ENCODE assay signal across 10 cellular contexts in the genomic region with DNA sequence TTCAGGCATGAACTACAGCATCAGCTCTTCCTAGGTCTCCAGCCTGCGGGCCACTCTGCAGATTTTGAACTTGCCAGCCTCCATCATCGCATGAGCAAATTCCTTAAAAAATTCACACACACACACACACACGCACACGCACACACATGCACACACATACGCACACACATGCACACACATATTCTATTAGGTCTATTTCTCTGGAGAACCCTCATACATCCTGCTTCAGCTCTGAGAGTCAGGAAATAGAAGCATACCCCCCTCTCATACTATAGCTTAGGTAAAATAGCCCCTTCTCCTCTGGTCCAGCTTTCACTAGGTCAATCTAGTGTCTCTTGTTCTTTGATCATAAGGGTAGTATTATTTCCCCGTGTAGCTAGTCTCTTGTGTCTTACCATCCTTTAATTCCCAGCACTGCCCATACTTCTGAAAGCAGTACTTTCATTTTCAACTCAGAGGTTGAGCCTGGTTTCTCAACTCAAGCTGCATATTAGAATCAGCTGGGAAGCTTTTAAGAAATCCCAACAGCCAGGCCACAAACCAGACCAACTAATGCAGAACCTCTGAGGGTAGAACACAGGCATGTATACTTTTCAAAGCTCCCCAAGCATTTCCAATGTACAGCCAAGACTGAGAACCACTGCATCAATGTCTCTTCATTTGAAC. TPM values are rescaled to one million over a fixed set of nuclear protein-coding genes. Genes with fewer than 3 reads are reported as not detected.
A peak's percentile ranks its signal among the peaks of the same experiment; 100 is the strongest.
DNase-seq lines count a peak whose midpoint lies in the region; ATAC-seq and TF ChIP-seq lines count a peak whose summit lies in the region.
"Had no signal": no experiment of that assay in that cellular context is flagged by ENCODE, and none has a peak within 500 bp of the region (broad histone marks: within the 10 kb centered on the region; RNA-seq: fewer than 3 reads in every experiment).

No MANE protein-coding gene starts in this region.

- H3K4me1 ChIP-seq in ascending aorta = peaks cover 0 to 4% of the 10 kb centered on the region in 2 donors

- TF ChIP-seq CTCF in AG10803 (conservative IDR thresholded peaks at IDR 0.05; ENCODE audit: low read length) = no peak
- TF ChIP-seq CTCF in ascending aorta (IDR thresholded peaks at IDR 0.05) = no peak
- no peak for TF ChIP-seq CTCF in WERI-Rb-1 (IDR thresholded peaks at IDR 0.05; ENCODE audit: low read depth, low read length)

- DNase-seq in AG10803 (ENCODE audit: low read depth) (peak; percentile 79), dedifferentiated amniotic fluid mesenchymal stem cell (ENCODE audit: extremely low spot score) (peak; percentile 60), NCI-H526 (lab: John Stamatoyannopoulos, UW) (no peak), occipital lobe (lab: John Stamatoyannopoulos, UW) (no peak), ascending aorta (ENCODE audit: low spot score in 2 of 2) (no peak), WERI-Rb-1 (no peak)
- DNase-seq: activated CD4-positive, alpha-beta memory T cell treated with anti-CD3 and anti-CD28 coated beads for 36 hours had no signal

- ATAC-seq in GM19455 (IDR thresholded peaks at IDR 0.05; ENCODE audit: unreplicated experiment) = peak; percentile 51
- peak; percentile 65 for ATAC-seq in HG03196 (IDR thresholded peaks at IDR 0.05; ENCODE audit: unreplicated experiment)

- H3K36me3 ChIP-seq in ascending aorta (no peaks in the 10 kb centered on the region), WERI-Rb-1 (no peaks in the 10 kb centered on the region)

- H3K9me3 ChIP-seq in ascending aorta (no peaks in the 10 kb centered on the region), WERI-Rb-1 (ENCODE audit: severe bottlenecking) (no peaks in the 10 kb centered on the region)

- H3K4me3 ChIP-seq in AG10803 (ENCODE audit: low read length) (peak overlapping the region; percentile 26), ascending aorta (no peak overlapping the region), WERI-Rb-1 (ENCODE audit: low read depth, low read length) (no peak overlapping the region)

- H3K27me3 ChIP-seq in ascending aorta (no peaks in the 10 kb centered on the region), WERI-Rb-1 (ENCODE audit: insufficient read depth, low read depth, severe bottlenecking) (no peaks in the 10 kb centered on the region)

- H3K27ac ChIP-seq in ascending aorta = no peak overlapping the region
- H3K27ac ChIP-seq in WERI-Rb-1 = no peak overlapping the region
- H3K27ac ChIP-seq: C4-2B had no signal

- intact Hi-C loops in ascending aorta (cut with DNase I) = loop anchor here (10.0 kb wide), 1 partner anchor 315 kb away; no protein-coding TSS in a partner anchor

RNA-seq across cellular contexts. Expression of a gene that starts 30.9 kb away (rescaled TPM):
- total RNA-seq in occipital lobe = 109 TPM
- total RNA-seq in ascending aorta = 7.9 TPM
- total RNA-seq: activated CD4-positive, alpha-beta memory T cell treated with anti-CD3 and anti-CD28 coated beads for 36 hours had no signal

Comparison
In these comparisons a context has a peak if more than half of its experiments do, and no peak if none do; other contexts are left out.
1. DNase-seq: peak in AG10803 (single experiment) and dedifferentiated amniotic fluid mesenchymal stem cell (single experiment); none in NCI-H526 (0 of 2), occipital lobe (single experiment), ascending aorta (0 of 2) and WERI-Rb-1 (single experiment).
2. RNA of a gene that starts 30.9 kb away (total RNA-seq): 109 TPM in occipital lobe (single experiment); 7.9 TPM in ascending aorta (single experiment); every median in the first group is over 10 times any median in the second.